In the genomic region with DNA sequence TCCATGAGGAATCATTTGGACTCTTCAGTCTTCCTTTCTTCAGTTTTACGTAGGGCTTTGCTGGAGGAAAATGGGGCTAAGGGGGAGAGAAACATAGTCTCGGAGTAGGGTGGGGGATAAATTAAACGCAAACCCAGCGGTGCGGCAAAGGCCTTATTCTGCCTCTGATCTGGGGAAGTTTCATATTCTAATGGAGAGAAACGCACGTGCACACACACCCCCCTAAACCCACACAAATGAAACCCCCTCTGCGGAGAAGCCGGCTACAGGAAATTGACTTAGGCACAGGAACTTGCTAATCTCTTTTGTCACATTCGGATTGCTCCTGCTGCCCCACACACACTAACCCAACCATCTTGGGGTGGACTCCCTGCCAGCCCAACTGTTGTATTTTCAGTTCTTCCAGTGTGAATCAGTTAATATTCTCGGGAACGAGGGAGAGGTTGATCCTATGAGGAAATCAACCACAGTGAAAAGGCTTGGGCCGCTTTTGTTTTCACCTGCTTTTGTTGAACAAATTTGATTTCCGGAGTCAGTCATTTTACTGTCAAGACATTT, we compare ENCODE assay signal across 1 cellular context.
TF ChIP-seq lines count a peak whose summit lies in the region.

A gene with protein sequence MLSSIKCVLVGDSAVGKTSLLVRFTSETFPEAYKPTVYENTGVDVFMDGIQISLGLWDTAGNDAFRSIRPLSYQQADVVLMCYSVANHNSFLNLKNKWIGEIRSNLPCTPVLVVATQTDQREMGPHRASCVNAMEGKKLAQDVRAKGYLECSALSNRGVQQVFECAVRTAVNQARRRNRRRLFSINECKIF (plus strand): TSS at position 308 of the 558 bp plus-strand sequence. CDS start 46,356 bp downstream, outside the sequence.

TF ChIP-seq in SK-N-SH, 30 proteins besides CTCF, POLR2A, EP300 and RAD21 (continued from another document):
- TF ChIP-seq, protein P1, sequence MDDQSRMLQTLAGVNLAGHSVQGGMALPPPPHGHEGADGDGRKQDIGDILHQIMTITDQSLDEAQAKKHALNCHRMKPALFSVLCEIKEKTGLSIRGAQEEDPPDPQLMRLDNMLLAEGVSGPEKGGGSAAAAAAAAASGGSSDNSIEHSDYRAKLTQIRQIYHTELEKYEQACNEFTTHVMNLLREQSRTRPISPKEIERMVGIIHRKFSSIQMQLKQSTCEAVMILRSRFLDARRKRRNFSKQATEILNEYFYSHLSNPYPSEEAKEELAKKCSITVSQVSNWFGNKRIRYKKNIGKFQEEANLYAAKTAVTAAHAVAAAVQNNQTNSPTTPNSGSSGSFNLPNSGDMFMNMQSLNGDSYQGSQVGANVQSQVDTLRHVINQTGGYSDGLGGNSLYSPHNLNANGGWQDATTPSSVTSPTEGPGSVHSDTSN (IDR thresholded peaks at IDR 0.05), result no peak
